ENCODE assay signal across 10 cellular contexts in the genomic region with DNA sequence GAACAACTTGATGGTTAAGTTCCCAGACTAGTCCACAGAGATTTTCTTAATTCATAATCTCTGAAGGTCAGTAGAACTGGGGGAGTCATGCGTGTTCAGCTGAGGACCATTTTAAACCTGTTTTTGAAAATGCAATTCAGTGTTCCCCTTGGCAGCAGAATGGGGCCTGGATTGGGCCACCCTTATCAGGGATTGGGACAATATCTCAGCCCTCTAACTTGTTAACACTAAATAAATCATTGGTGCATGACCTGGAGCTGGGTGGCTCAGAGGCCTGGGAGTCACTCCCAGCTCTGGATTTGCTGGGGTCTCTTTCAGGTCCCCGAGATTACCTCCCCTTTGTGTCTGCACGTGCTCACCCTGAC. TPM values are rescaled to one million over a fixed set of nuclear protein-coding genes. Genes with fewer than 3 reads are reported as not detected.
DNase-seq lines count a peak whose midpoint lies in the region; ATAC-seq lines count a peak whose summit lies in the region.
"Had no signal": no experiment of that assay in that cellular context is flagged by ENCODE, and none has a peak within 500 bp of the region (broad histone marks: within the 10 kb centered on the region; RNA-seq: fewer than 3 reads in every experiment).

No MANE protein-coding gene starts in this region.

- no peak overlapping the region for H3K9ac ChIP-seq in subcutaneous abdominal adipose tissue (ENCODE audit: low read length in 5 of 5)

- H3K4me1 Mint-ChIP-seq in T-helper 2 cell treated with Interferon-gamma antibody and Interleukin-4, amounts not matched to agents 5 μg/mL and 100 μg/mL, for 36 hours (ENCODE audit: low read depth), result peaks cover 60% of the 10 kb centered on the region
- peaks cover 65% of the 10 kb centered on the region for H3K4me1 Mint-ChIP-seq in activated naive CD8-positive, alpha-beta T cell treated with anti-CD3 and anti-CD28 coated beads, Interleukin-2, amount 10 ng/mL, durations not matched to agents 7 days and 5 days

- ATAC-seq in activated naive CD8-positive, alpha-beta T cell treated with anti-CD3 and anti-CD28 coated beads, Interleukin-2, amount 10 ng/mL, durations not matched to agents 7 days and 5 days (ENCODE audit: low read depth), result no peak

- no peaks in the 10 kb centered on the region for H3K9me3 ChIP-seq in subcutaneous abdominal adipose tissue (ENCODE audit: control insufficient read depth in 5 of 5, low read length in 5 of 5)
- H3K9me3 ChIP-seq: A549 had no signal

- peaks cover 6% of the 10 kb centered on the region for H3K9me3 Mint-ChIP-seq in T-helper 2 cell treated with Interferon-gamma antibody and Interleukin-4, amounts not matched to agents 5 μg/mL and 100 μg/mL, for 36 hours
- H3K9me3 Mint-ChIP-seq in activated naive CD8-positive, alpha-beta T cell treated with anti-CD3 and anti-CD28 coated beads, Interleukin-2, amount 10 ng/mL, durations not matched to agents 7 days and 5 days, result peaks cover 5% of the 10 kb centered on the region

- peaks cover 9 to 36% (median 19%) of the 10 kb centered on the region in 5 donors for H3K36me3 ChIP-seq in subcutaneous abdominal adipose tissue (ENCODE audit: control insufficient read depth in 5 of 5, insufficient read depth in 5 of 5, low read length in 5 of 5)

- peak overlapping the region; percentile 73 for H3K4me3 Mint-ChIP-seq in T-helper 2 cell treated with Interferon-gamma antibody and Interleukin-4, amounts not matched to agents 5 μg/mL and 100 μg/mL, for 36 hours
- peak overlapping the region; percentile 74 for H3K4me3 Mint-ChIP-seq in activated naive CD8-positive, alpha-beta T cell treated with anti-CD3 and anti-CD28 coated beads, Interleukin-2, amount 10 ng/mL, durations not matched to agents 7 days and 5 days

- peak overlapping the region; percentile 84 for H3K27ac Mint-ChIP-seq in T-helper 2 cell treated with Interferon-gamma antibody and Interleukin-4, amounts not matched to agents 5 μg/mL and 100 μg/mL, for 36 hours
- peak overlapping the region; percentile 95 for H3K27ac Mint-ChIP-seq in activated naive CD8-positive, alpha-beta T cell treated with anti-CD3 and anti-CD28 coated beads, Interleukin-2, amount 10 ng/mL, durations not matched to agents 7 days and 5 days

- POLR2A ChIA-PET in activated naive CD8-positive, alpha-beta T cell treated with anti-CD3 and anti-CD28 coated beads, Interleukin-2, amount 10 ng/mL, durations not matched to agents 7 days and 5 days (lab: Charles Lee), result interaction anchor here (0.7 to 2.8 kb wide), 11 partner anchors 8 to 219 kb away, joined by 3 to 20 read pairs (median 4); a partner anchor contains a TSS

- no peaks in the 10 kb centered on the region for H3K27me3 ChIP-seq in layer of hippocampus (ENCODE audit: control insufficient read depth, insufficient read depth, low read length)
- H3K27me3 ChIP-seq in subcutaneous abdominal adipose tissue (ENCODE audit: control insufficient read depth in 5 of 5, insufficient read depth in 4 of 5, low read length in 5 of 5), result no peaks in the 10 kb centered on the region

- DNase-seq in T-helper 2 cell treated with Interferon-gamma antibody and Interleukin-4, amounts not matched to agents 5 μg/mL and 100 μg/mL, for 36 hours (ENCODE audit: low spot score), result no peak
- DNase-seq in T-helper 2 cell (no peak), NCI-H1105 (lab: John Stamatoyannopoulos, UW) (no peak), C1 segment of cervical spinal cord (lab: John Stamatoyannopoulos, UW) (no peak)
- no peak for DNase-seq in activated naive CD8-positive, alpha-beta T cell treated with anti-CD3 and anti-CD28 coated beads, Interleukin-2, amount 10 ng/mL, durations not matched to agents 7 days and 5 days
- no peak for DNase-seq in activated CD4-positive, CD25-positive, alpha-beta regulatory T cell treated with anti-CD3 and anti-CD28 coated beads, Interleukin-2, amount 50 U/mL, for 72 hours
- DNase-seq: NCI-H2081 had no signal

- H3K4me1 ChIP-seq in subcutaneous abdominal adipose tissue (ENCODE audit: control insufficient read depth in 5 of 5, insufficient read depth in 5 of 5, low read length in 5 of 5), result peaks cover 5 to 57% (median 37%) of the 10 kb centered on the region in 5 donors

- peaks cover 66% of the 10 kb centered on the region for H3K36me3 Mint-ChIP-seq in T-helper 2 cell treated with Interferon-gamma antibody and Interleukin-4, amounts not matched to agents 5 μg/mL and 100 μg/mL, for 36 hours (ENCODE audit: low read depth)
- H3K36me3 Mint-ChIP-seq in activated naive CD8-positive, alpha-beta T cell treated with anti-CD3 and anti-CD28 coated beads, Interleukin-2, amount 10 ng/mL, durations not matched to agents 7 days and 5 days, result peaks cover 59% of the 10 kb centered on the region

- no peak overlapping the region for H3K4me3 ChIP-seq in subcutaneous abdominal adipose tissue (ENCODE audit: low read depth in 1 of 5, low read length in 5 of 5)
- H3K4me3 ChIP-seq: A549 had no signal

- H3K27me3 Mint-ChIP-seq in T-helper 2 cell treated with Interferon-gamma antibody and Interleukin-4, amounts not matched to agents 5 μg/mL and 100 μg/mL, for 36 hours (ENCODE audit: low read depth), result no peaks in the 10 kb centered on the region
- no peaks in the 10 kb centered on the region for H3K27me3 Mint-ChIP-seq in activated naive CD8-positive, alpha-beta T cell treated with anti-CD3 and anti-CD28 coated beads, Interleukin-2, amount 10 ng/mL, durations not matched to agents 7 days and 5 days

- H3K27ac ChIP-seq in layer of hippocampus (ENCODE audit: low read depth, low read length) (peak overlapping the region; percentile 79), subcutaneous abdominal adipose tissue (ENCODE audit: low read depth, low read length) (peak overlapping the region; percentile 78)

RNA-seq across cellular contexts. Expression of a gene that starts 55.3 kb away (rescaled TPM):
- 10 to 100 TPM; 75.7 to 77.2 TPM for total RNA-seq in activated naive CD8-positive, alpha-beta T cell treated with anti-CD3 and anti-CD28 coated beads, Interleukin-2, amount 10 ng/mL, durations not matched to agents 7 days and 5 days

RNA-seq across cellular contexts. Expression of a gene that starts 55.3 kb away (rescaled TPM):
- total RNA-seq in activated naive CD8-positive, alpha-beta T cell treated with anti-CD3 and anti-CD28 coated beads, Interleukin-2, amount 10 ng/mL, durations not matched to agents 7 days and 5 days, result 10 to 100 TPM; 22.3 to 23.7 TPM
